In genomic region chr9:85108229-85108628, GRCh38 we compare ENCODE assay signal across 25 cellular contexts.
"Had no signal": no experiment of that assay in that cellular context is flagged by ENCODE, and none has a peak within 500 bp of the region (broad histone marks: within the 10 kb centered on the region; RNA-seq: fewer than 3 reads in every experiment).

No MANE protein-coding gene starts in this region.

- DNase-seq: activated CD4-positive, alpha-beta memory T cell treated with anti-CD3 and anti-CD28 coated beads, Interleukin-2, amount 10 ng/mL, durations not matched to agents 7 days and 5 days; activated CD4-positive, alpha-beta T cell treated with anti-CD3 and anti-CD28 coated beads for 48 hours; activated CD4-positive, CD25-positive, alpha-beta regulatory T cell; activated CD8-positive, alpha-beta memory T cell treated with anti-CD3 and anti-CD28 coated beads, Interleukin-2, amount 10 ng/mL, durations not matched to agents 7 days and 5 days; activated naive CD4-positive, alpha-beta T cell; activated naive CD8-positive, alpha-beta T cell treated with anti-CD3 and anti-CD28 coated beads for 36 hours; amniotic stem cell; effector CD4-positive, alpha-beta T cell; heart left ventricle; kidney glomerular epithelial cell; left ventricle myocardium inferior; mucosa of descending colon; naive B cell; stimulated activated CD4-positive, alpha-beta T cell treated with anti-CD3 and anti-CD28 coated beads, Interleukin-12 subunit alpha, Interleukin-12 subunit beta, amount 100 ng/mL, for 4 hours; stimulated activated CD4-positive, alpha-beta T cell treated with anti-CD3 and anti-CD28 coated beads, Interleukin-2, amount 100 ng/mL, for 24 hours; stimulated activated naive CD8-positive, alpha-beta T cell treated with anti-CD3 and anti-CD28 coated beads, Interleukin-15, Interleukin-2, amounts not matched to agents 100 U/mL and 50 U/mL, for 24 hours; substantia nigra; tibial artery had no signal

- H3K27me3 Mint-ChIP-seq: activated CD8-positive, alpha-beta memory T cell treated with anti-CD3 and anti-CD28 coated beads, Interleukin-2, amount 10 ng/mL, durations not matched to agents 7 days and 5 days had no signal

- H3K27ac ChIP-seq: gastroesophageal sphincter, heart left ventricle, left ventricle myocardium inferior, neural progenitor cell, prostate gland, right atrium auricular region, tibial artery had no signal

- H3K4me1 ChIP-seq: gastroesophageal sphincter, heart left ventricle, left ventricle myocardium inferior, neural progenitor cell, prostate gland, right atrium auricular region had no signal

- H3K9me3 ChIP-seq: heart left ventricle, left ventricle myocardium inferior, mucosa of descending colon, prostate gland, right atrium auricular region, tibial artery had no signal

- H3K4me3 ChIP-seq: gastroesophageal sphincter, heart left ventricle, left ventricle myocardium inferior, mucosa of descending colon, neural progenitor cell, prostate gland, right atrium auricular region, tibial artery had no signal

- H3K9me3 Mint-ChIP-seq: activated CD4-positive, alpha-beta memory T cell treated with anti-CD3 and anti-CD28 coated beads, Interleukin-2, amount 10 ng/mL, durations not matched to agents 7 days and 5 days; activated naive CD8-positive, alpha-beta T cell treated with anti-CD3 and anti-CD28 coated beads for 36 hours; immature natural killer cell; memory B cell; naive B cell; neural progenitor cell had no signal

- H3K27me3 ChIP-seq: heart left ventricle, neural progenitor cell, right atrium auricular region, tibial artery had no signal

- H3K36me3 ChIP-seq: gastroesophageal sphincter, heart left ventricle, left ventricle myocardium inferior, neural progenitor cell, prostate gland, right atrium auricular region, tibial artery had no signal

- H3K4me2 ChIP-seq: neural progenitor cell had no signal

- H3K36me3 Mint-ChIP-seq: activated CD8-positive, alpha-beta memory T cell treated with anti-CD3 and anti-CD28 coated beads, Interleukin-2, amount 10 ng/mL, durations not matched to agents 7 days and 5 days; activated naive CD8-positive, alpha-beta T cell treated with anti-CD3 and anti-CD28 coated beads for 36 hours; immature natural killer cell; memory B cell; naive B cell; neural progenitor cell had no signal

- ATAC-seq: activated CD8-positive, alpha-beta memory T cell treated with anti-CD3 and anti-CD28 coated beads, Interleukin-2, amount 10 ng/mL, durations not matched to agents 7 days and 5 days; esophagus mucosa; gastroesophageal sphincter; heart left ventricle; stimulated activated naive CD8-positive, alpha-beta T cell treated with anti-CD3 and anti-CD28 coated beads, Interleukin-15, Interleukin-2, amounts not matched to agents 100 U/mL and 50 U/mL, for 24 hours had no signal

- H3K9ac ChIP-seq: neural progenitor cell had no signal

- H2AFZ ChIP-seq: neural progenitor cell had no signal

- H3K4me3 Mint-ChIP-seq: activated CD4-positive, alpha-beta memory T cell treated with anti-CD3 and anti-CD28 coated beads, Interleukin-2, amount 10 ng/mL, durations not matched to agents 7 days and 5 days; activated CD8-positive, alpha-beta memory T cell treated with anti-CD3 and anti-CD28 coated beads, Interleukin-2, amount 10 ng/mL, durations not matched to agents 7 days and 5 days; activated naive CD8-positive, alpha-beta T cell treated with anti-CD3 and anti-CD28 coated beads for 36 hours; immature natural killer cell; memory B cell; naive B cell; neural progenitor cell had no signal

- H3K4me1 Mint-ChIP-seq: activated CD4-positive, alpha-beta memory T cell treated with anti-CD3 and anti-CD28 coated beads, Interleukin-2, amount 10 ng/mL, durations not matched to agents 7 days and 5 days; activated CD8-positive, alpha-beta memory T cell treated with anti-CD3 and anti-CD28 coated beads, Interleukin-2, amount 10 ng/mL, durations not matched to agents 7 days and 5 days; activated naive CD8-positive, alpha-beta T cell treated with anti-CD3 and anti-CD28 coated beads for 36 hours; immature natural killer cell; memory B cell; naive B cell; neural progenitor cell had no signal

- H3K27ac Mint-ChIP-seq: activated CD4-positive, alpha-beta memory T cell treated with anti-CD3 and anti-CD28 coated beads, Interleukin-2, amount 10 ng/mL, durations not matched to agents 7 days and 5 days; activated CD8-positive, alpha-beta memory T cell treated with anti-CD3 and anti-CD28 coated beads, Interleukin-2, amount 10 ng/mL, durations not matched to agents 7 days and 5 days; activated naive CD8-positive, alpha-beta T cell treated with anti-CD3 and anti-CD28 coated beads for 36 hours; immature natural killer cell; memory B cell; naive B cell; neural progenitor cell had no signal
